Comparison of ENCODE assay signal across 21 cellular contexts in the genomic region with DNA sequence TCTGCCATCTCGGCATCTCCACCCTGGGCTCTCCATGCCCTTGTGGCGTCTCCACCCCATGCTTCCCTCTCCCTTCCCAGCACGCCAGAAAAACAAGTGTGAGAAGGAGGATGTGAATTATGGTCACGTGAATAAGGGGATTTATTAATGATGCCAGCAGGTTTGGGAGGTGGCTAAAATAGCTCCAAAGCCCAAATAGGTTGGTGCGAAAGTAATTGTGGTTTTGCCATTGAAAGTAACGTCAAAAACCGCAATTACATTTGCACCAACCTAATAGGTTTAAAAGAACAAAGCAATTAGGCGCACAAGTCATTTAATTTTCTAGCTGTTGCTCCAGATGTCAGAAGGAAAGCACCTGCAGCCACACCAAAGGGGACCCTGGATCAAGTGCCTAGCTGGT.
"Had no signal": no experiment of that assay in that cellular context is flagged by ENCODE, and none has a peak within 500 bp of the region (broad histone marks: within the 10 kb centered on the region; RNA-seq: fewer than 3 reads in every experiment).

No MANE protein-coding gene starts in this region.

- H3K4me3 ChIP-seq: body of pancreas, dorsolateral prefrontal cortex, pancreas, stomach, vagina had no signal

- H3K27ac ChIP-seq: body of pancreas, dorsolateral prefrontal cortex, pancreas, stomach, vagina had no signal

- H3K4me1 ChIP-seq: body of pancreas, pancreas, stomach, vagina had no signal

- DNase-seq: activated CD4-positive, alpha-beta T cell treated with anti-CD3 and anti-CD28 coated beads, Interleukin-2, amount 10 ng/mL, durations not matched to agents 24 days and 14 days; activated CD8-positive, alpha-beta T cell treated with anti-CD3 and anti-CD28 coated beads for 36 hours; activated naive CD4-positive, alpha-beta T cell treated with anti-CD3 and anti-CD28 coated beads for 36 hours; activated T-cell treated with anti-CD3 and anti-CD28 coated beads, Interleukin-2, amount 50 U/mL, for 4 hours; body of pancreas; caudate nucleus; erythroblast; foreskin melanocyte; immature natural killer cell; kidney glomerular epithelial cell; left ventricle myocardium superior; stimulated activated CD4-positive, alpha-beta T cell treated with anti-CD3 and anti-CD28 coated beads, Interleukin-4, amount 100 ng/mL, for 24 hours; stomach; T-helper 9 cell; trophoblast cell had no signal

- H3K36me3 ChIP-seq: pancreas, stomach, vagina had no signal

- H3K9me3 ChIP-seq: pancreas, vagina had no signal

- FAIRE-seq: endometrium, pancreas had no signal

- H3K27me3 ChIP-seq: body of pancreas, pancreas, vagina had no signal

- ATAC-seq: activated CD8-positive, alpha-beta T cell treated with anti-CD3 and anti-CD28 coated beads for 36 hours; activated T-cell treated with anti-CD3 and anti-CD28 coated beads, Interleukin-2, amount 50 U/mL, for 4 hours; body of pancreas; left ventricle myocardium superior; pancreas; sciatic nerve; stimulated activated effector memory CD8-positive, alpha-beta T cell treated with anti-CD3 and anti-CD28 coated beads, Interleukin-12 subunit alpha, Interleukin-12 subunit beta, amount 100 ng/mL, for 72 hours had no signal
